ENCODE assay signal across 1 cellular context in genomic region chr7:158706273-158706704, GRCh38.
TF ChIP-seq lines count a peak whose summit lies in the region.

No MANE protein-coding gene starts in this region.

TF ChIP-seq in K562, 482 proteins besides CTCF, POLR2A, EP300 and RAD21 (continued from another document):
- TF ChIP-seq HDAC2 (IDR thresholded peaks at IDR 0.05) (peak; percentile 62; the same call in 1 of the 2 replicates), THRB (CRISPR knock-in tag; conservative IDR thresholded peaks at IDR 0.05) (0 out of 2 replicates have a peak, but pooled peaks have one; percentile 7), RUNX1 (IDR thresholded peaks at IDR 0.05; ENCODE audit: low read depth) (no peak), PHB2 (IDR thresholded peaks at IDR 0.05; ENCODE audit: low read depth) (0 out of 2 replicates have a peak, but pooled peaks have one; percentile 11), CHD4 (IDR thresholded peaks at IDR 0.05; ENCODE audit: insufficient read depth, insufficient replicate concordance, low read depth, low read length, poor library complexity, severe bottlenecking) (peak; percentile 58), MEIS2 (IDR thresholded peaks at IDR 0.05; ENCODE audit: partially characterized antibody) (peak; percentile 35), CBFA2T2 (conservative IDR thresholded peaks at IDR 0.05) (peak; percentile 55), ZEB2 (IDR thresholded peaks at IDR 0.05) (peak; percentile 30; the same call in 1 of the 2 replicates), SMARCE1 (IDR thresholded peaks at IDR 0.05) (peak; percentile 46; the same call in 1 of the 2 replicates), PTTG1 (tag; IDR thresholded peaks at IDR 0.05; ENCODE audit: low read depth) (no peak), EGR1 (conservative IDR thresholded peaks at IDR 0.05) (peak; percentile 88), ZNF175 (CRISPR knock-in tag; IDR thresholded peaks at IDR 0.05; ENCODE audit: low read depth) (no peak), ZNF395 (CRISPR knock-in tag; IDR thresholded peaks at IDR 0.05) (peak; percentile 60; the same call in 1 of the 2 replicates), CBFA2T3 (IDR thresholded peaks at IDR 0.05) (peak; percentile 75), NCOR1 (IDR thresholded peaks at IDR 0.05) (peak; percentile 46), NR2C1 (IDR thresholded peaks at IDR 0.05) (peak; percentile 23; the same call in 1 of the 2 replicates), NR2C1 (tag; IDR thresholded peaks at IDR 0.05) (no peak), TBL1XR1 (IDR thresholded peaks at IDR 0.05; ENCODE audit: low read length in 2 of 2) (peak in 1 of 2 experiments; percentile 50; a peak in 1 of 4 replicates), SMARCA5 (IDR thresholded peaks at IDR 0.05) (0 out of 2 replicates have a peak, but pooled peaks have one; percentile 11), CBX3 (IDR thresholded peaks at IDR 0.05; ENCODE audit: borderline replicate concordance in 1 of 2, low read length in 2 of 2) (peak in 1 of 2 experiments; percentile 46; a peak in 1 of 3 replicates), NFE2 (IDR thresholded peaks at IDR 0.05; ENCODE audit: low read depth) (no peak), ZBTB5 (IDR thresholded peaks at IDR 0.05) (no peak), TSC22D4 (tag; IDR thresholded peaks at IDR 0.05) (no peak), NFIC (IDR thresholded peaks at IDR 0.05) (peak; percentile 55; the same call in 1 of the 2 replicates), RCOR1 (IDR thresholded peaks at IDR 0.05; ENCODE audit: borderline replicate concordance in 1 of 2, low read depth in 2 of 2, low read length in 2 of 2) (0 out of 4 replicates have a peak, but pooled peaks have one; percentile 13 to 27), NUFIP1 (IDR thresholded peaks at IDR 0.05; ENCODE audit: partially characterized antibody) (no peak), TCF3 (CRISPR knock-in tag; IDR thresholded peaks at IDR 0.05) (peak; percentile 64), DMBX1 (CRISPR knock-in tag; IDR thresholded peaks at IDR 0.05; ENCODE audit: borderline replicate concordance) (no peak), CUX1 (CRISPR knock-in tag; IDR thresholded peaks at IDR 0.05) (no peak), RBM25 (IDR thresholded peaks at IDR 0.05; ENCODE audit: low read depth, low read length, severe bottlenecking) (peak; percentile 82), ZNF551 (CRISPR knock-in tag; IDR thresholded peaks at IDR 0.05) (no peak), MXD1 (CRISPR knock-in tag; IDR thresholded peaks at IDR 0.05; ENCODE audit: borderline replicate concordance, poor library complexity, severe bottlenecking) (no peak), ZFX (CRISPR knock-in tag; IDR thresholded peaks at IDR 0.05) (no peak), MEF2D (tag; conservative IDR thresholded peaks at IDR 0.05; ENCODE audit: low read depth) (no peak), GATA2 (CRISPR knock-in tag; IDR thresholded peaks at IDR 0.05) (0 out of 2 replicates have a peak, but pooled peaks have one; percentile 32), TGIF2 (CRISPR knock-in tag; IDR thresholded peaks at IDR 0.05) (no peak), ZNF354B (CRISPR knock-in tag; IDR thresholded peaks at IDR 0.05) (no peak), KDM1A (IDR thresholded peaks at IDR 0.05) (peak; percentile 73 to 83)
